Comparison of ENCODE assay signal across 11 cellular contexts in the genomic region with DNA sequence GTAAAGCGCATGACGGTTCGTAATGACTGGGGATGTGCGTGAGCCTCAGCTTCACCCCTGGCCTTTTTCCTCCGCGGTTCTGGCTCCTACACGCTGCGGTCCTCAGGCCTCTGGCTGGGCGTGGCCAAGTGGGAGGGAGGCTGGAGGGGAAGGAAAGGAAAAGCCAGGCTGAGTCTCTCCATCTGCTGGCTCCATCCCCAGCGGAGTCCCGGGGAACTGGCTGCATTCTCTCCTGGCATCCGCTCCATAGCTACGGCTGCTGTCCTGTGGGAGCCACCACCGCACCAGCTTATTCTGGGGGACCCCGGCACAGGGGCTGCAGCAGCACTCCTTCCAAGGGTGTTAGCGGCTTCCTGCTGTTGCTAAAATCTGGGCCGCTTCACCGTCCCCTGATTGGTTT.
DNase-seq lines count a peak whose midpoint lies in the region; ATAC-seq and TF ChIP-seq lines count a peak whose summit lies in the region.
"Had no signal": no experiment of that assay in that cellular context is flagged by ENCODE, and none has a peak within 500 bp of the region (broad histone marks: within the 10 kb centered on the region; RNA-seq: fewer than 3 reads in every experiment).

No MANE protein-coding gene starts in this region.

- no peaks in the 10 kb centered on the region for H3F3A ChIP-seq in neural progenitor cell (ENCODE audit: low read depth)

- peak overlapping the region; percentile 67 for H3K4me2 ChIP-seq in neural progenitor cell

- H4K20me1 ChIP-seq in neural progenitor cell (ENCODE audit: low read depth), result no peaks in the 10 kb centered on the region

- intact Hi-C loops in head of caudate nucleus (cut with DNase I) (no loop called here), prostate gland (cut with DNase I) (no loop called here)

- peaks cover 56% of the 10 kb centered on the region for H3K27me3 ChIP-seq in neural progenitor cell
- peaks cover 3% of the 10 kb centered on the region for H3K27me3 ChIP-seq in prostate gland (replicated peaks; ENCODE audit: insufficient read depth)

- CTCF ChIA-PET in activated CD4-positive, alpha-beta T cell treated with anti-CD3 and anti-CD28 coated beads, Interleukin-2, amount 10 ng/mL, durations not matched to agents 7 days and 5 days (lab: Charles Lee), result interaction anchor here (1.3 to 1.4 kb wide), 3 partner anchors 9 to 26 kb away, joined by 3 read pairs; no protein-coding TSS in a partner anchor

- H3K4me1 ChIP-seq in neural progenitor cell, result peaks cover 10% of the 10 kb centered on the region
- no peaks in the 10 kb centered on the region for H3K4me1 ChIP-seq in prostate gland (replicated peaks)

- H3K27ac ChIP-seq in neural progenitor cell (no peak overlapping the region), prostate gland (no peak overlapping the region)
- H3K27ac ChIP-seq: epithelial cell of prostate had no signal

- peaks cover 44% of the 10 kb centered on the region for H3K4me1 Mint-ChIP-seq in neural progenitor cell
- H3K4me1 Mint-ChIP-seq in activated CD4-positive, alpha-beta T cell treated with anti-CD3 and anti-CD28 coated beads, Interleukin-2, amount 10 ng/mL, durations not matched to agents 7 days and 5 days, result peaks cover 10% of the 10 kb centered on the region

- no peak for TF ChIP-seq POLR2A in prostate gland (IDR thresholded peaks at IDR 0.05)

- H3K36me3 Mint-ChIP-seq in neural progenitor cell, result no peaks in the 10 kb centered on the region
- no peaks in the 10 kb centered on the region for H3K36me3 Mint-ChIP-seq in activated CD4-positive, alpha-beta T cell treated with anti-CD3 and anti-CD28 coated beads, Interleukin-2, amount 10 ng/mL, durations not matched to agents 7 days and 5 days (ENCODE audit: low read depth)
- H3K36me3 Mint-ChIP-seq: CD4-positive, alpha-beta memory T cell had no signal

- H3K27me3 Mint-ChIP-seq in neural progenitor cell (ENCODE audit: insufficient read depth, low read depth), result peaks cover 19% of the 10 kb centered on the region
- peaks cover 63% of the 10 kb centered on the region for H3K27me3 Mint-ChIP-seq in activated CD4-positive, alpha-beta T cell treated with anti-CD3 and anti-CD28 coated beads, Interleukin-2, amount 10 ng/mL, durations not matched to agents 7 days and 5 days

- no peak overlapping the region for H3K27ac Mint-ChIP-seq in neural progenitor cell
- H3K27ac Mint-ChIP-seq in activated CD4-positive, alpha-beta T cell treated with anti-CD3 and anti-CD28 coated beads, Interleukin-2, amount 10 ng/mL, durations not matched to agents 7 days and 5 days, result no peak overlapping the region
- H3K27ac Mint-ChIP-seq: CD4-positive, alpha-beta memory T cell had no signal

- TF ChIP-seq CTCF in AG09319 (IDR thresholded peaks at IDR 0.05; ENCODE audit: low read depth, low read length), result no peak; the same call in none of the 2 replicates
- no peak for TF ChIP-seq CTCF in neural progenitor cell (IDR thresholded peaks at IDR 0.05)
- TF ChIP-seq CTCF in prostate gland (IDR thresholded peaks at IDR 0.05), result no peak

- ATAC-seq in SK-N-SH treated with all-trans-retinoic acid at 6 μM for 48 hours, result peak; percentile 49

- no peak overlapping the region for H2AFZ ChIP-seq in neural progenitor cell (replicated peaks)

- WGBS in prostate gland, result 28% methylated on average over 15 of the region's 18 CpGs

- H3K4me3 Mint-ChIP-seq in neural progenitor cell, result peak overlapping the region; percentile 33
- no peak overlapping the region for H3K4me3 Mint-ChIP-seq in activated CD4-positive, alpha-beta T cell treated with anti-CD3 and anti-CD28 coated beads, Interleukin-2, amount 10 ng/mL, durations not matched to agents 7 days and 5 days

- H3K9me3 ChIP-seq in neural progenitor cell (ENCODE audit: low read depth) (no peaks in the 10 kb centered on the region), prostate gland (no peaks in the 10 kb centered on the region)

- H3K4me3 ChIP-seq in neural progenitor cell (peak overlapping the region; percentile 36), prostate gland (no peak overlapping the region)

- peaks cover 4% of the 10 kb centered on the region for H3K9me3 Mint-ChIP-seq in neural progenitor cell
- no peaks in the 10 kb centered on the region for H3K9me3 Mint-ChIP-seq in activated CD4-positive, alpha-beta T cell treated with anti-CD3 and anti-CD28 coated beads, Interleukin-2, amount 10 ng/mL, durations not matched to agents 7 days and 5 days

- peak; percentile 8 for DNase-seq in AG09319 (ENCODE audit: extremely low read depth, low read depth)
- peak in 37 of 42 donors; percentile 3 to 70 (median 47) for DNase-seq in head of caudate nucleus
- peak; percentile 72 for DNase-seq in neural progenitor cell (ENCODE audit: low spot score)
- DNase-seq in prostate gland (ENCODE audit: low spot score), result no peak
- no peak for DNase-seq in activated CD4-positive, alpha-beta T cell treated with anti-CD3 and anti-CD28 coated beads, Interleukin-2, amount 10 ng/mL, durations not matched to agents 7 days and 5 days
- no peak for DNase-seq in SHP77 treated with DMSO at 0.1 percent for 48 hours (lab: John Stamatoyannopoulos, UW)
- no peak for DNase-seq in MV-4-11 (lab: John Stamatoyannopoulos, UW)
- DNase-seq: CD4-positive, alpha-beta memory T cell; NCI-H1092 had no signal

- POLR2A ChIA-PET in activated CD4-positive, alpha-beta T cell treated with anti-CD3 and anti-CD28 coated beads, Interleukin-2, amount 10 ng/mL, durations not matched to agents 7 days and 5 days (lab: Charles Lee), result no interaction called here

- H3K36me3 ChIP-seq in neural progenitor cell, result no peaks in the 10 kb centered on the region
- H3K36me3 ChIP-seq in prostate gland, result no peaks in the 10 kb centered on the region

- no peak overlapping the region for H3K9ac ChIP-seq in neural progenitor cell

- H3K79me2 ChIP-seq in neural progenitor cell (ENCODE audit: low read depth), result no peaks in the 10 kb centered on the region

TF ChIP-seq in SK-N-SH treated with all-trans-retinoic acid at 6 μM for 48 hours, 23 proteins besides CTCF, POLR2A, EP300 and RAD21:
- TF ChIP-seq OSR1 (CRISPR knock-in tag; IDR thresholded peaks at IDR 0.05) (no peak), CSDC2 (CRISPR knock-in tag; IDR thresholded peaks at IDR 0.05) (no peak), ISL1 (CRISPR knock-in tag; IDR thresholded peaks at IDR 0.05) (no peak), RARB (CRISPR knock-in tag; IDR thresholded peaks at IDR 0.05) (no peak), ESRRG (CRISPR knock-in tag; IDR thresholded peaks at IDR 0.05) (no peak)
- TF ChIP-seq, protein P1, sequence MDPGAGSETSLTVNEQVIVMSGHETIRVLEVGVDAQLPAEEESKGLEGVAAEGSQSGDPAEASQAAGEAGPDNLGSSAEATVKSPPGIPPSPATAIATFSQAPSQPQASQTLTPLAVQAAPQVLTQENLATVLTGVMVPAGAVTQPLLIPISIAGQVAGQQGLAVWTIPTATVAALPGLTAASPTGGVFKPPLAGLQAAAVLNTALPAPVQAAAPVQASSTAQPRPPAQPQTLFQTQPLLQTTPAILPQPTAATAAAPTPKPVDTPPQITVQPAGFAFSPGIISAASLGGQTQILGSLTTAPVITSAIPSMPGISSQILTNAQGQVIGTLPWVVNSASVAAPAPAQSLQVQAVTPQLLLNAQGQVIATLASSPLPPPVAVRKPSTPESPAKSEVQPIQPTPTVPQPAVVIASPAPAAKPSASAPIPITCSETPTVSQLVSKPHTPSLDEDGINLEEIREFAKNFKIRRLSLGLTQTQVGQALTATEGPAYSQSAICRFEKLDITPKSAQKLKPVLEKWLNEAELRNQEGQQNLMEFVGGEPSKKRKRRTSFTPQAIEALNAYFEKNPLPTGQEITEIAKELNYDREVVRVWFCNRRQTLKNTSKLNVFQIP (CRISPR knock-in tag; IDR thresholded peaks at IDR 0.05; ENCODE audit: borderline replicate concordance, low read depth), result no peak

Comparison
In these comparisons a context has a peak if more than half of its experiments do, and no peak if none do; other contexts are left out.
1. DNase-seq: peak in AG09319 (single experiment), head of caudate nucleus (37 of 42) and neural progenitor cell (single experiment); none in prostate gland (single experiment), activated CD4-positive, alpha-beta T cell treated with anti-CD3 and anti-CD28 coated beads, Interleukin-2, amount 10 ng/mL, durations not matched to agents 7 days and 5 days (single experiment), SHP77 treated with DMSO at 0.1 percent for 48 hours (single experiment) and MV-4-11 (single experiment).